In the genomic region with DNA sequence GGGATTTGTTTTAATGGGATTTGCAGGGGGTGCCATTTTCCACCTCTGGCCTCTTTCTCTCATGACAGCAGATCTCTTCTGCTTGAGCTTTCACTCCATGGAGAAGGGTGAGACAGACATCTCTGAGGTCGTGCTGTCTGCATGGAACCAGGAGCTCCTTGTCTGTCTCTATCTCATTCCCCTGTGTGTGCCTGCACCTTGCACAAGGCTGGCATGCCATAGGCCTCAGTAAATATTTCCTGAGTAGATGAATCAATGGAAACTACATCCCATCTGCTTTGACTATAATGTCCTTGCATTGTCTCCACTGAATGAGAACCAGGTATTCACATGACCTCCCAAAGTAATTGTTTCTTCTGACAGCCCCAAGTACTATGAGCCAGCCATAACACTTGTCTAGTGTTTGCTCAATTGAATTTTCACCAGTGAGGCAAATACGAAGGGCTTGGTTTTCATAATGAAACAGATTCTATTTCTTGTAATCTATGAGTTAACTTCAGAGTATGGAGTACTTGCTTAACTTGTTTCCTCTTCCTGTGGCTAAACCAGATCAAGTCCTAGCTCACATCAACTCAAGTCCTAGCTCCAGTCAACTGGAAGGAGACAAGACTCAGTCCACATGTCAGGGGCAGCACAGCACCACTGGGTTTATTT, we compare ENCODE assay signal across 10 cellular contexts. TPM values are rescaled to one million over a fixed set of nuclear protein-coding genes. Genes with fewer than 3 reads are reported as not detected.
DNase-seq lines count a peak whose midpoint lies in the region; ATAC-seq and TF ChIP-seq lines count a peak whose summit lies in the region.
"Had no signal": no experiment of that assay in that cellular context is flagged by ENCODE, and none has a peak within 500 bp of the region (broad histone marks: within the 10 kb centered on the region; RNA-seq: fewer than 3 reads in every experiment).

No MANE protein-coding gene starts in this region.

- no peaks in the 10 kb centered on the region for H3K9me3 ChIP-seq in PC-3 (ENCODE audit: low read length)
- H3K9me3 ChIP-seq: heart right ventricle, suprapubic skin had no signal

- H3K36me3 ChIP-seq in PC-3 (ENCODE audit: low read depth, low read length): no peaks in the 10 kb centered on the region
- H3K36me3 ChIP-seq: heart right ventricle, suprapubic skin had no signal

- no peaks in the 10 kb centered on the region for H3K9me2 ChIP-seq in PC-3 (replicated peaks; ENCODE audit: low read length)

- CTCF ChIA-PET in PC-3 (lab: Charles Lee): no interaction called here

- H3K27me3 Mint-ChIP-seq in immature natural killer cell (ENCODE audit: low read depth in 3 of 3): peaks cover 4 to 8% (median 7%) of the 10 kb centered on the region in 3 donors

- intact Hi-C loops in PC-3 (cut with micrococcal nuclease): loop anchor here (5.0 kb wide), 1 partner anchor 42 kb away; no protein-coding TSS in a partner anchor

- no peak overlapping the region for H3K9ac ChIP-seq in PC-3 (ENCODE audit: low read length)

- ATAC-seq in HG03442 (IDR thresholded peaks at IDR 0.05; ENCODE audit: unreplicated experiment) (peak; percentile 39), PC-3 (peak; percentile 77), HG03342 (IDR thresholded peaks at IDR 0.05; ENCODE audit: unreplicated experiment) (no peak), GM19324 (IDR thresholded peaks at IDR 0.05; ENCODE audit: low FRiP score, unreplicated experiment) (no peak), HG02840 (IDR thresholded peaks at IDR 0.05; ENCODE audit: low FRiP score, unreplicated experiment) (no peak)

- H3F3A ChIP-seq in PC-3 (ENCODE audit: low read length, unreplicated experiment): no peaks in the 10 kb centered on the region

- POLR2A ChIA-PET in PC-3 (lab: Charles Lee; ENCODE audit: unreplicated experiment): no interaction called here

- H3K4me3 Mint-ChIP-seq in immature natural killer cell: no peak overlapping the region

- peak overlapping the region; percentile 40 for H3K4me2 ChIP-seq in PC-3 (ENCODE audit: low read length)

- TF ChIP-seq CTCF in PC-3 (conservative IDR thresholded peaks at IDR 0.05; ENCODE audit: low read depth, low read length): no peak

- no peaks in the 10 kb centered on the region for H3K9me3 Mint-ChIP-seq in immature natural killer cell

- no peak overlapping the region for H3K27ac Mint-ChIP-seq in immature natural killer cell

- BruUV-seq in PC-3 (replicated peaks; lab: Mats Ljungman, UMichigan): no TSS peak

- H3K79me2 ChIP-seq in PC-3 (ENCODE audit: low read length): no peaks in the 10 kb centered on the region

- H4K20me1 ChIP-seq in PC-3 (ENCODE audit: low read length): no peaks in the 10 kb centered on the region

- H3K4me1 ChIP-seq in PC-3 (ENCODE audit: insufficient read depth, low read length): peaks cover 24% of the 10 kb centered on the region
- H3K4me1 ChIP-seq: suprapubic skin had no signal

- H3K27me3 ChIP-seq in PC-3 (ENCODE audit: low read length): no peaks in the 10 kb centered on the region
- H3K27me3 ChIP-seq: heart right ventricle, suprapubic skin had no signal

- H3K36me3 Mint-ChIP-seq in immature natural killer cell: no peaks in the 10 kb centered on the region

- H3K4me3 ChIP-seq in PC-3 (ENCODE audit: low read length): 0 out of 2 replicates have a peak overlapping the region, but pooled peaks have one; percentile 7
- H3K4me3 ChIP-seq: heart right ventricle, suprapubic skin had no signal

- DNase-seq in COLO668 (lab: John Stamatoyannopoulos, UW; ENCODE audit: unreplicated experiment) (peak; percentile 52), PC-3 (peak; percentile 88), fibroblast of peridontal ligament (ENCODE audit: extremely low read depth) (peak; percentile 29), immature natural killer cell (no peak)
- DNase-seq: heart right ventricle had no signal

- H2AFZ ChIP-seq in PC-3 (ENCODE audit: low read length): no peak overlapping the region

- H3K27ac ChIP-seq in PC-3 (ENCODE audit: low read length): peak overlapping the region; percentile 52
- H3K27ac ChIP-seq: suprapubic skin had no signal

- no peaks in the 10 kb centered on the region for H3K4me1 Mint-ChIP-seq in immature natural killer cell

RNA-seq across cellular contexts. Expression of gene KCNK13, which starts 32.3 kb away (rescaled TPM):
- 0.17 and 0.58 TPM in 2 replicates for total RNA-seq in PC-3 (2014; rRNA removed)
- polyA plus RNA-seq in immature natural killer cell: under 1 TPM in 1 of 3 donors, not detected in 2; 0.09 TPM

Comparison
In these comparisons a context has a peak if more than half of its experiments do, and no peak if none do; other contexts are left out.
1. DNase-seq: peak in COLO668 (single experiment), PC-3 (single experiment) and fibroblast of peridontal ligament (single experiment); none in immature natural killer cell (0 of 3).
2. ATAC-seq: peak in HG03442 (single experiment) and PC-3 (single experiment); none in HG03342 (single experiment), GM19324 (single experiment) and HG02840 (single experiment).